18 cellular contexts compared by ENCODE assay signal in the genomic region with DNA sequence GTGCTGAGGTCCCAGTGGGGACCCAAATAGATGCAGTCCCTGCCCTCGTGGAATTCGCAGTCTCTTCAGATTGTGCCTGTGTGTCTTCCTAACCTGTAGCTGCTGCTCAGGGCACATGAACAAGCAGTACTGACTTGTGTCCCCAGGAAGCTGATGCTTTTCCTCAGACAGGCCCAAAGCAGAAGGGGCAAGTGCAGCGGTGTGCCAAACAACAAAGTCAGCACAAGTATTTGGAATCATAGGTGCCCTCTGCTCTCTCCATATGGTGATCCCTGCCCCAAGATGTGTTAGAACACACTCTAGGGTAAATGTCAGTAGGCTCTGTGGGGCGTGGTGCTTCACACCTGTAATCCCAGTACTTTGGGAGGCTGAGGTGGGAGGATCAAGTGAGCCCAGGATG. TPM values are rescaled to one million over a fixed set of nuclear protein-coding genes. Genes with fewer than 3 reads are reported as not detected.
DNase-seq lines count a peak whose midpoint lies in the region; ATAC-seq and TF ChIP-seq lines count a peak whose summit lies in the region.
"Had no signal": no experiment of that assay in that cellular context is flagged by ENCODE, and none has a peak within 500 bp of the region (broad histone marks: within the 10 kb centered on the region; RNA-seq: fewer than 3 reads in every experiment).

No MANE protein-coding gene starts in this region.

- H3K79me1 ChIP-seq in trophoblast cell (ENCODE audit: low read length), result peaks cover 44% of the 10 kb centered on the region

- DNase-seq in activated CD8-positive, alpha-beta memory T cell treated with anti-CD3 and anti-CD28 coated beads for 24 hours, result peak; percentile 51
- no peak for DNase-seq in activated CD8-positive, alpha-beta memory T cell treated with anti-CD3 and anti-CD28 coated beads, Interleukin-2, amount 50 U/mL, for 4 hours
- no peak for DNase-seq in T-helper 17 cell
- peak; percentile 49 for DNase-seq in endodermal cell
- DNase-seq in trophoblast cell, result no peak
- no peak for DNase-seq in osteocyte (ENCODE audit: extremely low spot score, unreplicated experiment)
- no peak for DNase-seq in HuH-7 (ENCODE audit: low spot score)
- DNase-seq: C1 segment of cervical spinal cord, DMS79 treated with DMSO at 0.1 percent for 48 hours, HCEC 1CT, KG1, NCI-H1048, NCI-H1436 treated with DMSO at 0.1 percent for 48 hours, NCI-H2081, NCI-H774 had no signal

- peak overlapping the region; percentile 40 for H4K8ac ChIP-seq in trophoblast cell (ENCODE audit: low read depth, low read length)

- no peaks in the 10 kb centered on the region for H3K9me3 Mint-ChIP-seq in endodermal cell
- H3K9me3 Mint-ChIP-seq in osteocyte (ENCODE audit: unreplicated experiment), result no peaks in the 10 kb centered on the region

- 91 to 92% methylated on average over 4 of the region's 4 CpGs for WGBS in endodermal cell (ENCODE audit: insufficient coverage in 1 of 2, insufficient read length in 1 of 2), 2 experiments
- no CpG with 5 or more reads among the region's 4 CpGs for WGBS in trophoblast cell (ENCODE audit: extremely low coverage, insufficient coverage, insufficient read length)

- H3K4me1 ChIP-seq in endodermal cell (ENCODE audit: control insufficient read depth, insufficient read depth, low read length) (peaks cover 20% of the 10 kb centered on the region), trophoblast cell (ENCODE audit: control insufficient read depth in 1 of 2, insufficient read depth in 2 of 2, low read length in 2 of 2) (peaks cover 27 to 33% of the 10 kb centered on the region in 2 experiments)

- H4K12ac ChIP-seq in trophoblast cell (ENCODE audit: low read depth, low read length), result no peak overlapping the region

- no peak overlapping the region for H3K4ac ChIP-seq in trophoblast cell (ENCODE audit: low read depth, low read length)

- H3K27me3 ChIP-seq in endodermal cell (ENCODE audit: control insufficient read depth, insufficient read depth, low read length, poor library complexity, severe bottlenecking) (no peaks in the 10 kb centered on the region), trophoblast cell (ENCODE audit: insufficient read depth, low read length) (no peaks in the 10 kb centered on the region)

- peak overlapping the region; percentile 39 for H3K18ac ChIP-seq in trophoblast cell (ENCODE audit: low read length)

- no peak overlapping the region for H3K9ac ChIP-seq in endodermal cell (ENCODE audit: extremely low read depth, low read length, poor library complexity, severe bottlenecking)
- H3K9ac ChIP-seq in trophoblast cell (ENCODE audit: low read length), result no peak overlapping the region

- peaks cover 28% of the 10 kb centered on the region for H3K4me1 Mint-ChIP-seq in T-helper 17 cell
- peaks cover 16% of the 10 kb centered on the region for H3K4me1 Mint-ChIP-seq in endodermal cell
- no peaks in the 10 kb centered on the region for H3K4me1 Mint-ChIP-seq in osteocyte (ENCODE audit: unreplicated experiment)

- no peak overlapping the region for H3K27ac ChIP-seq in endodermal cell (ENCODE audit: low read depth, low read length)
- no peak overlapping the region for H3K27ac ChIP-seq in trophoblast cell (ENCODE audit: low read depth, low read length)
- H3K27ac ChIP-seq: RWPE1 had no signal

- H3K27me3 Mint-ChIP-seq in T-helper 17 cell, result no peaks in the 10 kb centered on the region
- H3K27me3 Mint-ChIP-seq in endodermal cell (ENCODE audit: insufficient read depth), result no peaks in the 10 kb centered on the region
- no peaks in the 10 kb centered on the region for H3K27me3 Mint-ChIP-seq in osteocyte (ENCODE audit: unreplicated experiment)

- H3K9me3 ChIP-seq in T-helper 17 cell (ENCODE audit: control insufficient read depth, low read length, poor library complexity, severe bottlenecking), result no peaks in the 10 kb centered on the region
- no peaks in the 10 kb centered on the region for H3K9me3 ChIP-seq in endodermal cell (ENCODE audit: control insufficient read depth, low read length)
- no peaks in the 10 kb centered on the region for H3K9me3 ChIP-seq in trophoblast cell (ENCODE audit: insufficient read depth, low read depth, low read length)
- H3K9me3 ChIP-seq: A549 had no signal

- H3K36me3 ChIP-seq in endodermal cell (ENCODE audit: control insufficient read depth, insufficient read depth, low read length) (no peaks in the 10 kb centered on the region), trophoblast cell (ENCODE audit: control insufficient read depth in 1 of 2, insufficient read depth in 2 of 2, low read length in 2 of 2) (no peaks in the 10 kb centered on the region)

- TF ChIP-seq CTCF in endodermal cell (conservative IDR thresholded peaks at IDR 0.05) (no peak), osteocyte (IDR thresholded peaks at IDR 0.05) (no peak)

- peak overlapping the region; percentile 53 for H4K91ac ChIP-seq in trophoblast cell (ENCODE audit: low read depth, low read length)

- peak overlapping the region; percentile 61 for H2BK12ac ChIP-seq in trophoblast cell (ENCODE audit: low read length)

- ATAC-seq in T-helper 17 cell, result no peak
- ATAC-seq in HG03354 (IDR thresholded peaks at IDR 0.05; ENCODE audit: poor library complexity, severe bottlenecking, unreplicated experiment), result no peak
- ATAC-seq: A549 had no signal

- H2BK120ac ChIP-seq in trophoblast cell (ENCODE audit: insufficient read depth, low read length, poor library complexity), result peak overlapping the region; percentile 85

- H3K4me3 ChIP-seq in endodermal cell (ENCODE audit: low read length), result no peak overlapping the region
- H3K4me3 ChIP-seq in trophoblast cell (ENCODE audit: low read depth, low read length), result no peak overlapping the region
- H3K4me3 ChIP-seq: A549 had no signal

- no peak overlapping the region for H2AFZ ChIP-seq in trophoblast cell (ENCODE audit: insufficient read depth, low read length, poor library complexity)

- peak overlapping the region; percentile 76 for H3K14ac ChIP-seq in trophoblast cell (ENCODE audit: low read length)

- H3K79me2 ChIP-seq in trophoblast cell (ENCODE audit: control insufficient read depth, insufficient read depth, low read length, poor library complexity), result no peaks in the 10 kb centered on the region

- H3K23ac ChIP-seq in trophoblast cell (ENCODE audit: low read length), result no peak overlapping the region

- H3K4me2 ChIP-seq in trophoblast cell (ENCODE audit: low read length), result no peak overlapping the region
- H3K4me2 ChIP-seq: A549 had no signal

- H3K4me3 Mint-ChIP-seq in T-helper 17 cell (no peak overlapping the region), endodermal cell (no peak overlapping the region), osteocyte (ENCODE audit: unreplicated experiment) (no peak overlapping the region)

- peak overlapping the region; percentile 37 for H2BK5ac ChIP-seq in trophoblast cell (ENCODE audit: low read depth, low read length, poor library complexity)

- H3K36me3 Mint-ChIP-seq in T-helper 17 cell (ENCODE audit: low read depth), result no peaks in the 10 kb centered on the region
- no peaks in the 10 kb centered on the region for H3K36me3 Mint-ChIP-seq in endodermal cell (ENCODE audit: low read depth)
- no peaks in the 10 kb centered on the region for H3K36me3 Mint-ChIP-seq in osteocyte (ENCODE audit: unreplicated experiment)

- peak overlapping the region; percentile 73 for H2AK5ac ChIP-seq in trophoblast cell (ENCODE audit: low read length)

- H3K27ac Mint-ChIP-seq in T-helper 17 cell (peak overlapping the region; percentile 79), endodermal cell (no peak overlapping the region), osteocyte (ENCODE audit: unreplicated experiment) (no peak overlapping the region)

RNA-seq across cellular contexts. Expression of a gene that starts 21.9 kb away (rescaled TPM):
- total RNA-seq in T-helper 17 cell (100 to 1,000 TPM; 295 to 329 TPM), endodermal cell (1 to 10 TPM; 2.6 to 2.9 TPM), osteocyte (34.1 TPM in 2 replicates)
- 8.3 TPM for polyA plus RNA-seq in endodermal cell (2013, experiment 1 of 2)
- polyA plus RNA-seq in endodermal cell (2013, experiment 2 of 2), result 14.0 TPM
- 173 and 187 TPM in 2 replicates for polyA plus RNA-seq in trophoblast cell (2013)

Comparison
In these comparisons a context has a peak if more than half of its experiments do, and no peak if none do; other contexts are left out.
1. DNase-seq: peak in activated CD8-positive, alpha-beta memory T cell treated with anti-CD3 and anti-CD28 coated beads for 24 hours (single experiment) and endodermal cell (single experiment); none in activated CD8-positive, alpha-beta memory T cell treated with anti-CD3 and anti-CD28 coated beads, Interleukin-2, amount 50 U/mL, for 4 hours (single experiment), T-helper 17 cell (0 of 3), trophoblast cell (0 of 2), osteocyte (single experiment) and HuH-7 (single experiment).